1 cellular context compared by ENCODE assay signal in the genomic region with DNA sequence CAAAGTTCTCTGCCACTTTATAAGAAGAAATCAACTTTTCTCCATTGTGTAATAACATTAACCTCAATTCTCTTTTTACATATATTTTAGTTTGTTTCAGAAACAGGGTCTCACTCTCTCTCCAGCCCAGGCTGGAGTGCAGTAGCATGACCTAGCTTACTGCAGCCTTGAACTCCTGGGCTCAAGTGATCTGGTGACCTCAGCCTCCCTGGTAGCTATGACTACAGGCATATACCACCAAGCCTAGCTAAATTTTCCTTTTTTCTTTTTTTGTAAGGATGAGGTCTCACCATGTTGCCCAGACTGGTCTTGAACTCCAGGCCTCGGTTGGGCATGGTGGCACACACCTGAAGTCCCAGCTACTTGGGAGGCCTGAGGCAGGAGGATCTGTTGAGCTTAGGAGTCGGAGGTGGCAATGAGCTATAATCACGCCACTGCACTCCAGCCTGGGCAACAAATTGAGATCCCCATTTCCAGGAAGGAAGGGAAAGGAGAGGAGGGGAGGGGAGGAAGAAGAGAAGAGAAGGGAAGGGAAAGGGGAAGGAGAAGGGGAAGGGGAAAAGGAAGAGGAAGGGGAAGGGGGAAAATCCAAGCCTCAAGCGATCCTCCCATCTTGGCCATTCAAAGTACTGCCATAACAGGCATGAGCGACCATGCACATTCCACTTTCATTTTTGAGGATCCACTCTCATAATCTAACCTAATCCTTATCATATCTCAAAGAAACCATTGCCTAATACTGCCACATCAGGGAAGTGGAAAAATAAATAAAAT.
TF ChIP-seq lines count a peak whose summit lies in the region.

No MANE protein-coding gene starts in this region.

TF ChIP-seq in HepG2, 621 proteins besides CTCF, POLR2A, EP300 and RAD21:
- no peak for TF ChIP-seq MBD4 (IDR thresholded peaks at IDR 0.05; ENCODE audit: borderline replicate concordance, low read length)
- no peak for TF ChIP-seq NR1H2 (CRISPR knock-in tag; IDR thresholded peaks at IDR 0.05; ENCODE audit: borderline replicate concordance, low read depth)
- TF ChIP-seq NFATC3 (CRISPR knock-in tag; IDR thresholded peaks at IDR 0.05): no peak
- 0 out of 2 replicates have a peak, but pooled peaks have one; percentile 17 for TF ChIP-seq RARA (CRISPR knock-in tag; IDR thresholded peaks at IDR 0.05)
- TF ChIP-seq RBAK (CRISPR knock-in tag; IDR thresholded peaks at IDR 0.05): no peak
- no peak for TF ChIP-seq ZNF777 (CRISPR knock-in tag; IDR thresholded peaks at IDR 0.05)
- peak; percentile 51; the same call in 1 of the 2 replicates for TF ChIP-seq RFX3 (CRISPR knock-in tag; IDR thresholded peaks at IDR 0.05)
- TF ChIP-seq ZNF460 (CRISPR knock-in tag; IDR thresholded peaks at IDR 0.05; ENCODE audit: borderline replicate concordance): 0 out of 2 replicates have a peak, but pooled peaks have one; percentile 47
- no peak for TF ChIP-seq GATAD2A (CRISPR knock-in tag; IDR thresholded peaks at IDR 0.05)
- TF ChIP-seq NR2F1 (CRISPR knock-in tag; IDR thresholded peaks at IDR 0.05): peak in 1 of 2 experiments; percentile 46; a peak in 1 of 4 replicates
- TF ChIP-seq HNRNPK (IDR thresholded peaks at IDR 0.05; ENCODE audit: low read depth, low read length, poor library complexity, severe bottlenecking): peak; percentile 87
- TF ChIP-seq KDM4B (CRISPR knock-in tag; IDR thresholded peaks at IDR 0.05): no peak
- TF ChIP-seq RFX1 (IDR thresholded peaks at IDR 0.05): peak; percentile 52; the same call in 1 of the 2 replicates
- no peak for TF ChIP-seq REXO4 (CRISPR knock-in tag; IDR thresholded peaks at IDR 0.05; ENCODE audit: borderline replicate concordance)
- TF ChIP-seq KLF11 (CRISPR knock-in tag; IDR thresholded peaks at IDR 0.05): no peak
- TF ChIP-seq NCOA2 (CRISPR knock-in tag; IDR thresholded peaks at IDR 0.05): no peak
- TF ChIP-seq PCBP2 (optimal IDR thresholded peaks at IDR 0.05; ENCODE audit: low read depth, low read length, poor library complexity, severe bottlenecking): peak; percentile 21
